ENCODE assay signal across 20 cellular contexts in the genomic region with DNA sequence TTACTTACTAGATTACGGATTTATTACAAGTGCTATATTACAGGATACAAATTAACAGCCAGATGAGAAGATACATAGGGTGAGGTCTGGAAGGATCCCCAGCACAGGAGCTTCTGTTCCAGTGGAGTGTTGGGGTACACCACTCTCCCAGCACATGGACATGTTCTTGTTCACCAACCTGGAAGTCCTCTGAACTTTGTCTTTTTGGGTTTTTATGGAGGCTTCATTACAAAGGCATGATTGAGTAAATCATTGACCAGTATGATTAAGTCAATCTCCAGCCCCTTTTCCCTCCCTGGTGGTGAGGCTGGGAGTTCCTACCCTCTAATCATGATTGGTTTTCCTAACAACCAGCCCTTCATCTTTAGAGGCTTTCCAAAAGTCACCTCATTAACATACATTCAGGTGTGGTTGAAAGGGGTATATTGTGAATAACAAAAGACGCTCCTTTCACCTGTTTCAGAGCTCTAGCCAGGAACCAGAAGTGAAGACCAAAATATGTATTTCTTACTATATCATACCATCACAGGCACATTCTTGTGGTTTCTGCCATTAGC. TPM values are rescaled to one million over a fixed set of nuclear protein-coding genes. Genes with fewer than 3 reads are reported as not detected.
DNase-seq lines count a peak whose midpoint lies in the region; ATAC-seq, FAIRE-seq and TF ChIP-seq lines count a peak whose summit lies in the region.
"Had no signal": no experiment of that assay in that cellular context is flagged by ENCODE, and none has a peak within 500 bp of the region (broad histone marks: within the 10 kb centered on the region; RNA-seq: fewer than 3 reads in every experiment).

No MANE protein-coding gene starts in this region.

- WGBS in liver: 60% methylated on average over 2 of the region's 2 CpGs
- 85% methylated on average over 2 of the region's 2 CpGs for WGBS in HepG2 (ENCODE audit: low lambda C conversion rate)
- 56 to 79% (median 68%) methylated on average over 2 of the region's 2 CpGs for WGBS in small intestine, 3 donors

- no peak for ATAC-seq in HepG2
- ATAC-seq in WTC11: peak; percentile 66; the same call in 1 of the 2 replicates
- ATAC-seq in GM18861 (IDR thresholded peaks at IDR 0.05; ENCODE audit: unreplicated experiment): no peak
- ATAC-seq in mucosa of descending colon: no peak
- no peak for ATAC-seq in left lung
- ATAC-seq: A549, Right ventricle myocardium inferior had no signal

- no peak overlapping the region for H3K27ac Mint-ChIP-seq in WTC11
- H3K27ac Mint-ChIP-seq: HFFc6 had no signal

- H3K9me3 Mint-ChIP-seq in WTC11: peaks cover 6% of the 10 kb centered on the region; the same call in 1 of the 2 replicates
- H3K9me3 Mint-ChIP-seq: HFFc6 had no signal

- H3K79me2 ChIP-seq in HepG2 (ENCODE audit: insufficient read depth, low read length): no peaks in the 10 kb centered on the region

- H3K27me3 Mint-ChIP-seq in WTC11 (ENCODE audit: low read depth): no peaks in the 10 kb centered on the region; the same call in 1 of the 2 replicates

- DNase-seq in HepG2 (ENCODE audit: low spot score) (no peak), WTC11 (ENCODE audit: low spot score) (no peak), kidney tubule cell (ENCODE audit: low spot score) (peak; percentile 22), small intestine (peak; percentile 5), mucosa of descending colon (no peak), left lung (no peak)
- DNase-seq: HFFc6, KG1, NCI-H1417, NCI-H187, NCI-H2227 treated with DMSO at 0.1 percent for 48 hours, NCI-H510A treated with DMSO at 0.1 percent for 48 hours, NCI-H774 had no signal

- H3K4me2 ChIP-seq in HepG2 (ENCODE audit: low read depth, low read length): no peak overlapping the region
- H3K4me2 ChIP-seq: A549 had no signal

- TF ChIP-seq CTCF in liver (IDR thresholded peaks at IDR 0.05; ENCODE audit: low read depth, low read length, missing input control) (no peak), HepG2 (CRISPR knock-in tag; IDR thresholded peaks at IDR 0.05) (no peak), WTC11 (IDR thresholded peaks at IDR 0.05) (no peak), mucosa of descending colon (IDR thresholded peaks at IDR 0.05) (no peak), left lung (IDR thresholded peaks at IDR 0.05) (no peak)

- peaks cover 6% of the 10 kb centered on the region; the same call in 1 of the 2 replicates for H3K36me3 Mint-ChIP-seq in WTC11

- peak overlapping the region; percentile 30 to 41 (median 31) for H3K4me3 ChIP-seq in liver (ENCODE audit: low read depth in 1 of 3, low read length in 3 of 3)
- H3K4me3 ChIP-seq in HepG2 (replicated peaks in 1 of 3; ENCODE audit: insufficient read depth in 1 of 3, low read depth in 2 of 3, low read length in 3 of 3): no peak overlapping the region
- no peak overlapping the region for H3K4me3 ChIP-seq in small intestine (ENCODE audit: low read depth in 1 of 2, low read length in 2 of 2)
- no peak overlapping the region for H3K4me3 ChIP-seq in mucosa of descending colon
- H3K4me3 ChIP-seq in left lung: no peak overlapping the region
- H3K4me3 ChIP-seq: A549 had no signal

- TF ChIP-seq EP300 in HepG2 (IDR thresholded peaks at IDR 0.05; ENCODE audit: low read depth in 2 of 2, low read length in 2 of 2) (no peak), HepG2 (CRISPR knock-in tag; IDR thresholded peaks at IDR 0.05; ENCODE audit: borderline replicate concordance) (no peak)

- no peak overlapping the region for H2AFZ ChIP-seq in HepG2 (ENCODE audit: low read length)

- peaks cover 0 to 3% (median 1%) of the 10 kb centered on the region in 4 donors for H3K4me1 ChIP-seq in liver (ENCODE audit: control insufficient read depth in 4 of 4, insufficient read depth in 4 of 4, low read length in 3 of 4)
- no peaks in the 10 kb centered on the region for H3K4me1 ChIP-seq in HepG2 (ENCODE audit: insufficient read depth, low read length)
- no peaks in the 10 kb centered on the region for H3K4me1 ChIP-seq in small intestine (ENCODE audit: control insufficient read depth in 2 of 2, insufficient read depth in 1 of 2, low read depth in 1 of 2, low read length in 1 of 2)
- no peaks in the 10 kb centered on the region for H3K4me1 ChIP-seq in mucosa of descending colon (ENCODE audit: low read depth)
- no peaks in the 10 kb centered on the region for H3K4me1 ChIP-seq in left lung
- H3K4me1 ChIP-seq: A549 had no signal

- TF ChIP-seq RAD21 in liver (IDR thresholded peaks at IDR 0.05) (peak in 1 of 2 donors; percentile 14), HepG2 (CRISPR knock-in tag; IDR thresholded peaks at IDR 0.05) (no peak)

- H3K27ac ChIP-seq in liver (ENCODE audit: low read depth in 1 of 2, low read length in 2 of 2): peak overlapping the region; percentile 63 to 71
- no peak overlapping the region for H3K27ac ChIP-seq in HepG2 (ENCODE audit: extremely low read length, insufficient read depth, low read length)
- no peak overlapping the region for H3K27ac ChIP-seq in small intestine (ENCODE audit: low read depth in 1 of 2, low read length in 1 of 2)
- no peak overlapping the region for H3K27ac ChIP-seq in left lung
- H3K27ac ChIP-seq: A549 had no signal

- BruUV-seq in HepG2 (replicated peaks; lab: Mats Ljungman, UMichigan): no TSS peak

- no peaks in the 10 kb centered on the region for H3K9me3 ChIP-seq in liver (ENCODE audit: control insufficient read depth in 4 of 4, low read length in 3 of 4)
- H3K9me3 ChIP-seq in HepG2 (ENCODE audit: low read length): no peaks in the 10 kb centered on the region
- H3K9me3 ChIP-seq in small intestine (ENCODE audit: control insufficient read depth, low read depth): no peaks in the 10 kb centered on the region
- no peaks in the 10 kb centered on the region for H3K9me3 ChIP-seq in mucosa of descending colon
- peaks cover 0 to 3% of the 10 kb centered on the region in 2 donors for H3K9me3 ChIP-seq in left lung
- H3K9me3 ChIP-seq: A549 had no signal

- intact Hi-C loops in HepG2 (cut with micrococcal nuclease; ENCODE audit: unreplicated experiment) (no loop called here), mucosa of descending colon (cut with DNase I, micrococcal nuclease) (no loop called here), left lung (cut with DNase I) (no loop called here)

- no peak overlapping the region for H3K4me3 Mint-ChIP-seq in WTC11
- H3K4me3 Mint-ChIP-seq: HFFc6 had no signal

- FAIRE-seq in HepG2 (lab: Jason Lieb, UNC) (no peak), small intestine (lab: Jason Lieb, UNC) (no peak)
- FAIRE-seq: A549, G401.6, H54, RCC 7860 had no signal

- no peak for TF ChIP-seq POLR2A in HepG2 (IDR thresholded peaks at IDR 0.05; ENCODE audit: insufficient read depth in 1 of 2, low read depth in 2 of 2, low read length in 2 of 2)

- no peaks in the 10 kb centered on the region for H3K27me3 ChIP-seq in liver (ENCODE audit: control insufficient read depth in 4 of 4, insufficient read depth in 4 of 4, low read length in 3 of 4)
- no peaks in the 10 kb centered on the region; a peak in 1 of 5 replicates for H3K27me3 ChIP-seq in HepG2 (ENCODE audit: control insufficient read depth in 1 of 2, insufficient read depth in 2 of 2, low read length in 2 of 2)
- H3K27me3 ChIP-seq in small intestine (ENCODE audit: control insufficient read depth in 2 of 2, insufficient read depth in 2 of 2, low read length in 2 of 2): no peaks in the 10 kb centered on the region
- H3K27me3 ChIP-seq in left lung: no peaks in the 10 kb centered on the region

- POLR2A ChIA-PET in HepG2 (lab: Yijun Ruan, JAX): interaction anchor here (0.6 kb wide), 1 partner anchor 11 kb away, joined by 3 read pairs; no protein-coding TSS in a partner anchor
- POLR2A ChIA-PET in WTC11 (lab: Charles Lee): no interaction called here

- in situ Hi-C loops in HepG2 (cut with HindIII; ENCODE audit: extremely low pct_ligation_motif_present, low pct_unique_long_range_greater_than_20kb): no loop called here

- H4K20me1 ChIP-seq in HepG2 (ENCODE audit: insufficient read depth, low read length): no peaks in the 10 kb centered on the region

- CTCF ChIA-PET in HepG2 (lab: Yijun Ruan, JAX; ENCODE audit: low intra/inter-chr PET ratio, low total read pairs): no interaction called here
- CTCF ChIA-PET in WTC11 (lab: Charles Lee): interaction anchor here (0.7 to 1.4 kb wide), 3 partner anchors 18 to 90 kb away, joined by 3 to 5 read pairs (median 4); no protein-coding TSS in a partner anchor

- H3K9ac ChIP-seq in liver (ENCODE audit: low read depth in 1 of 2, low read length in 2 of 2): peak overlapping the region in 1 of 2 donors; percentile 90
- no peak overlapping the region for H3K9ac ChIP-seq in HepG2 (ENCODE audit: insufficient read depth, low read depth, low read length)

- peaks cover 10% of the 10 kb centered on the region for H3K4me1 Mint-ChIP-seq in WTC11

- H3K36me3 ChIP-seq in liver (ENCODE audit: control insufficient read depth in 4 of 4, insufficient read depth in 3 of 4, low read depth in 1 of 4, low read length in 3 of 4) (no peaks in the 10 kb centered on the region), HepG2 (replicated peaks in 1 of 2; ENCODE audit: control insufficient read depth in 1 of 2, insufficient read depth in 2 of 2, low read length in 2 of 2) (no peaks in the 10 kb centered on the region), small intestine (ENCODE audit: control insufficient read depth in 2 of 2, insufficient read depth in 2 of 2, low read length in 2 of 2) (no peaks in the 10 kb centered on the region), mucosa of descending colon (ENCODE audit: low read depth) (no peaks in the 10 kb centered on the region), left lung (no peaks in the 10 kb centered on the region)

RNA-seq across cellular contexts. Expression of a gene that starts 38.3 kb away (rescaled TPM):
- 1 to 10 TPM; 1.4 to 3.8 TPM for total RNA-seq in liver
- under 1 TPM; 0.18 to 0.58 TPM for polyA plus RNA-seq in liver
- 2.0 and 2.2 TPM in 2 replicates for total RNA-seq in HepG2 (2016; rRNA removed; fragmentation: Illumina TruSeq; extraction: Trizol)
- 13.5 and 14.5 TPM in 2 replicates for total RNA-seq in HepG2 (2016; cell fraction: cytosol; rRNA removed; fragmentation: Illumina TruSeq; extraction: Trizol; ENCODE audit: low read depth)
- 1.7 and 2.3 TPM in 2 replicates for total RNA-seq in HepG2 (2016; cell fraction: insoluble cytoplasmic fraction; rRNA removed; fragmentation: Illumina TruSeq; extraction: Trizol)
- total RNA-seq in HepG2 (2016; cell fraction: membrane; rRNA removed; fragmentation: Illumina TruSeq; extraction: Trizol): 7.8 and 9.4 TPM in 2 replicates
- 2.2 and 2.3 TPM in 2 replicates for total RNA-seq in HepG2 (2016; cell fraction: nucleus; rRNA removed; fragmentation: Illumina TruSeq; extraction: Trizol)
- polyA plus RNA-seq in HepG2 (2011; rRNA removed): 0.45 and 0.57 TPM in 2 replicates
- polyA plus RNA-seq in HepG2 (2011; cell fraction: cytosol; rRNA removed): 0.24 and 0.33 TPM in 2 replicates
- 0.34 and 0.47 TPM in 2 replicates for polyA plus RNA-seq in HepG2 (2011; cell fraction: nucleus; rRNA removed)
- 0.60 and 0.76 TPM in 2 replicates for polyA plus RNA-seq in HepG2 (2012)
- polyA plus RNA-seq in HepG2 (2016; cell fraction: cytosol; fragmentation: Illumina TruSeq; extraction: Trizol; ENCODE audit: low read depth): 0.14 and 0.24 TPM in 2 replicates
- 1.5 and 2.1 TPM in 2 replicates for polyA plus RNA-seq in HepG2 (2016; cell fraction: insoluble cytoplasmic fraction; fragmentation: Illumina TruSeq; extraction: Trizol; ENCODE audit: low read depth)
- 0.31 and 0.42 TPM in 2 replicates for polyA plus RNA-seq in HepG2 (2016; cell fraction: membrane; fragmentation: Illumina TruSeq; extraction: Trizol; ENCODE audit: low read depth)
- polyA plus RNA-seq in HepG2 (2016; cell fraction: nucleus; fragmentation: Illumina TruSeq; extraction: Trizol; ENCODE audit: insufficient read depth, low read depth): 1.4 and 1.7 TPM in 2 replicates
- 0.05 and 0.44 TPM in 2 replicates for polyA minus RNA-seq in HepG2 (2011; rRNA and poly(A)+ RNA removed; ENCODE audit: low replicate concordance)
- polyA minus RNA-seq in HepG2 (2011; cell fraction: cytosol; rRNA and poly(A)+ RNA removed): 0.79 and 2.0 TPM in 2 replicates
- polyA minus RNA-seq in HepG2 (2011; cell fraction: nucleus; rRNA and poly(A)+ RNA removed): 3.0 and 4.1 TPM in 2 replicates
- 2.7 to 4.0 TPM (median 3.9 TPM) in 3 replicates for total RNA-seq in WTC11 (2021)
- under 1 TPM; 0.27 to 0.45 (median 0.42) TPM for polyA plus RNA-seq in small intestine
- 1 to 10 TPM; 1.9 to 9.7 (median 2.7) TPM for total RNA-seq in mucosa of descending colon
- total RNA-seq in left lung: 1 to 10 TPM; 3.6 to 4.3 TPM

RNA-seq across cellular contexts. Expression of a gene that starts 38.6 kb away (rescaled TPM):
- total RNA-seq in liver (under 1 TPM; 0.75 TPM), HepG2 (2016; rRNA removed; fragmentation: Illumina TruSeq; extraction: Trizol) (0.42 and 0.59 TPM in 2 replicates), WTC11 (2021) (1.3 to 1.5 TPM (median 1.3 TPM) in 3 replicates), mucosa of descending colon (1 to 10 TPM; 1.5 to 2.6 (median 1.9) TPM), left lung (1 to 10 TPM; 1.5 TPM)
- polyA plus RNA-seq in liver (1 to 10 TPM in 1 of 2 donors, under 1 TPM in 1; 0.45 to 1.0 TPM), HepG2 (2011; rRNA removed) (0.86 and 1.1 TPM in 2 replicates), small intestine (1 to 10 TPM in 2 of 3 donors, under 1 TPM in 1; 0.78 to 2.2 (median 1.1) TPM)
- 0.18 and 0.20 TPM in 2 replicates for total RNA-seq in HepG2 (2016; cell fraction: cytosol; rRNA removed; fragmentation: Illumina TruSeq; extraction: Trizol; ENCODE audit: low read depth)
- 0.41 and 0.59 TPM in 2 replicates for total RNA-seq in HepG2 (2016; cell fraction: insoluble cytoplasmic fraction; rRNA removed; fragmentation: Illumina TruSeq; extraction: Trizol)
- total RNA-seq in HepG2 (2016; cell fraction: membrane; rRNA removed; fragmentation: Illumina TruSeq; extraction: Trizol): 0.41 and 0.56 TPM in 2 replicates
- total RNA-seq in HepG2 (2016; cell fraction: nucleus; rRNA removed; fragmentation: Illumina TruSeq; extraction: Trizol): 0.56 and 0.69 TPM in 2 replicates
- polyA plus RNA-seq in HepG2 (2011; cell fraction: cytosol; rRNA removed): 0.32 and 0.64 TPM in 2 replicates
- polyA plus RNA-seq in HepG2 (2011; cell fraction: nucleus; rRNA removed): 0.53 and 0.93 TPM in 2 replicates
- polyA plus RNA-seq in HepG2 (2012): 0.45 and 0.62 TPM in 2 replicates
- polyA plus RNA-seq in HepG2 (2016; cell fraction: cytosol; fragmentation: Illumina TruSeq; extraction: Trizol; ENCODE audit: low read depth): 0.22 and 0.27 TPM in 2 replicates
- 0.68 and 0.71 TPM in 2 replicates for polyA plus RNA-seq in HepG2 (2016; cell fraction: insoluble cytoplasmic fraction; fragmentation: Illumina TruSeq; extraction: Trizol; ENCODE audit: low read depth)
- polyA plus RNA-seq in HepG2 (2016; cell fraction: membrane; fragmentation: Illumina TruSeq; extraction: Trizol; ENCODE audit: low read depth): 0.33 and 0.52 TPM in 2 replicates
- polyA plus RNA-seq in HepG2 (2016; cell fraction: nucleus; fragmentation: Illumina TruSeq; extraction: Trizol; ENCODE audit: insufficient read depth, low read depth): 1.5 and 1.6 TPM in 2 replicates
- polyA minus RNA-seq in HepG2 (2011; rRNA and poly(A)+ RNA removed; ENCODE audit: low replicate concordance): 0.28 and 0.68 TPM in 2 replicates
- 0.44 and 0.49 TPM in 2 replicates for polyA minus RNA-seq in HepG2 (2011; cell fraction: cytosol; rRNA and poly(A)+ RNA removed)
- polyA minus RNA-seq in HepG2 (2011; cell fraction: nucleus; rRNA and poly(A)+ RNA removed): 1.5 and 1.6 TPM in 2 replicates

Comparison
In these comparisons a context has a peak if more than half of its experiments do, and no peak if none do; other contexts are left out.
1. H3K27ac ChIP-seq: peak in liver (2 of 2); none in HepG2 (single experiment), small intestine (0 of 2) and left lung (0 of 2).
2. H3K4me3 ChIP-seq: peak in liver (3 of 3); none in HepG2 (0 of 3), small intestine (0 of 2), mucosa of descending colon (single experiment) and left lung (0 of 2).
3. DNase-seq: peak in kidney tubule cell (single experiment) and small intestine (single experiment); none in HepG2 (single experiment), WTC11 (single experiment), mucosa of descending colon (0 of 3) and left lung (0 of 2).